15 cellular contexts compared by ENCODE assay signal in genomic region chr4:123546123-123546654, GRCh38.
DNase-seq lines count a peak whose midpoint lies in the region; ATAC-seq and TF ChIP-seq lines count a peak whose summit lies in the region.
"Had no signal": no experiment of that assay in that cellular context is flagged by ENCODE, and none has a peak within 500 bp of the region (broad histone marks: within the 10 kb centered on the region; RNA-seq: fewer than 3 reads in every experiment).

No MANE protein-coding gene starts in this region.

- H3K4me3 Mint-ChIP-seq in CD14-positive monocyte: no peak overlapping the region
- H3K4me3 Mint-ChIP-seq: activated CD4-positive, alpha-beta T cell treated with anti-CD3 and anti-CD28 coated beads for 36 hours; activated T-cell treated with anti-CD3 and anti-CD28 coated beads, Interleukin-2, amount 50 U/mL, for 72 hours had no signal

- no peaks in the 10 kb centered on the region for H3K4me1 ChIP-seq in mucosa of descending colon (ENCODE audit: low read depth)
- H3K4me1 ChIP-seq: gastrocnemius medialis had no signal

- ATAC-seq in mucosa of descending colon (peak; percentile 71), left ventricle myocardium superior (no peak)
- ATAC-seq: activated CD4-positive, alpha-beta T cell treated with anti-CD3 and anti-CD28 coated beads for 36 hours; activated T-cell treated with anti-CD3 and anti-CD28 coated beads, Interleukin-2, amount 50 U/mL, for 72 hours; gastrocnemius medialis had no signal

- no peaks in the 10 kb centered on the region for H3K4me1 Mint-ChIP-seq in CD14-positive monocyte
- H3K4me1 Mint-ChIP-seq: activated CD4-positive, alpha-beta T cell treated with anti-CD3 and anti-CD28 coated beads for 36 hours had no signal

- H3K36me3 ChIP-seq in mucosa of descending colon (ENCODE audit: low read depth): no peaks in the 10 kb centered on the region
- H3K36me3 ChIP-seq: gastrocnemius medialis had no signal

- H3K27ac ChIP-seq in 22Rv1 (peak overlapping the region; percentile 85), epithelial cell of prostate (peak overlapping the region; percentile 60)
- H3K27ac ChIP-seq: dorsolateral prefrontal cortex, gastrocnemius medialis had no signal

- no peak overlapping the region for H3K4me3 ChIP-seq in mucosa of descending colon
- H3K4me3 ChIP-seq: dorsolateral prefrontal cortex, gastrocnemius medialis had no signal

- intact Hi-C loops in mucosa of descending colon (cut with DNase I, micrococcal nuclease): no loop called here
- intact Hi-C loops in left ventricle myocardium superior (cut with micrococcal nuclease): no loop called here
- intact Hi-C loops in CD14-positive monocyte (cut with micrococcal nuclease): no loop called here

- no peaks in the 10 kb centered on the region for H3K36me3 Mint-ChIP-seq in CD14-positive monocyte

- DNase-seq in NCI-H526 (lab: John Stamatoyannopoulos, UW): peak; percentile 26 to 57
- no peak for DNase-seq in epithelial cell of prostate (ENCODE audit: low read depth, low spot score)
- peak in 1 of 3 donors; percentile 28 for DNase-seq in mucosa of descending colon
- DNase-seq in left ventricle myocardium superior: no peak
- DNase-seq in NCI-H187 treated with DMSO at 0.1 percent for 48 hours (lab: John Stamatoyannopoulos, UW): no peak
- no peak for DNase-seq in CD14-positive monocyte (ENCODE audit: low spot score)
- no peak for DNase-seq in NCI-H2081 (lab: John Stamatoyannopoulos, UW)
- DNase-seq: ACHN; activated CD4-positive, alpha-beta T cell treated with anti-CD3 and anti-CD28 coated beads for 36 hours; activated T-cell treated with anti-CD3 and anti-CD28 coated beads, Interleukin-2, amount 50 U/mL, for 72 hours; amygdala; dorsolateral prefrontal cortex; gastrocnemius medialis; NCI-H2171 had no signal

- H3K9me3 Mint-ChIP-seq in CD14-positive monocyte: peaks cover 6 to 13% (median 9%) of the 10 kb centered on the region in 7 donors

- no peaks in the 10 kb centered on the region for H3K9me3 ChIP-seq in mucosa of descending colon
- H3K9me3 ChIP-seq: gastrocnemius medialis had no signal

- no peak for TF ChIP-seq CTCF in 22Rv1 (IDR thresholded peaks at IDR 0.05)
- no peak for TF ChIP-seq CTCF in mucosa of descending colon (IDR thresholded peaks at IDR 0.05)
- TF ChIP-seq CTCF in CD14-positive monocyte (IDR thresholded peaks at IDR 0.05): no peak

- H3K27me3 Mint-ChIP-seq in CD14-positive monocyte (ENCODE audit: low read depth in 3 of 3): peaks cover 0 to 6% (median 1%) of the 10 kb centered on the region in 3 donors
- H3K27me3 Mint-ChIP-seq: activated CD4-positive, alpha-beta T cell treated with anti-CD3 and anti-CD28 coated beads for 36 hours had no signal

- no peak overlapping the region for H3K27ac Mint-ChIP-seq in CD14-positive monocyte
- H3K27ac Mint-ChIP-seq: activated CD4-positive, alpha-beta T cell treated with anti-CD3 and anti-CD28 coated beads for 36 hours; activated T-cell treated with anti-CD3 and anti-CD28 coated beads, Interleukin-2, amount 50 U/mL, for 72 hours had no signal

Comparison
In these comparisons a context has a peak if more than half of its experiments do, and no peak if none do; other contexts are left out.
1. DNase-seq: peak in NCI-H526 (2 of 2); none in epithelial cell of prostate (single experiment), left ventricle myocardium superior (single experiment), NCI-H187 treated with DMSO at 0.1 percent for 48 hours (single experiment), CD14-positive monocyte (single experiment) and NCI-H2081 (0 of 2).